Comparison of ENCODE assay signal across 17 cellular contexts in the genomic region with DNA sequence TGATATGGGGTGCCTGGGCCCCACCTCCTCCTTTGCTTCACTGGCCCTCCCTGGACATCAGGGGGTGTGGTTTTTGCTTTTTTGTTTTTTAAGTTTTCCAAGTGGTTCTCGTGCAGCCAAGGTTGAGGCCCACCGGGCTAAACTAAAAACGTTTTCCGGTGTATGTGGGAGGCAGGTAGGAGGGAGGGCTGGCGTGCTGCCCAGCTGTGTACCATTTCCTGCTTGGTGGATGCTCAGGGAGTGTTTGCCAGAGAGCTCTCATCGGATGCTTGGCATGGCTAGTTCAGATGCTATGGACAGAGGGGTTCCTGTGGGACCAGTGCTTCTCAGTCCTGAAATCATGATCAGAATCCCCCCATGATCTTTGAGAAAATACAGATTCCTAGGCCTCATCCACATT.
DNase-seq lines count a peak whose midpoint lies in the region; ATAC-seq and TF ChIP-seq lines count a peak whose summit lies in the region.
"Had no signal": no experiment of that assay in that cellular context is flagged by ENCODE, and none has a peak within 500 bp of the region (broad histone marks: within the 10 kb centered on the region; RNA-seq: fewer than 3 reads in every experiment).

No MANE protein-coding gene starts in this region.

- DNase-seq in Calu3, result peak; percentile 19
- peak; percentile 77 for DNase-seq in G401 (ENCODE audit: low spot score)
- DNase-seq in NCI-H345 (lab: John Stamatoyannopoulos, UW), result peak; percentile 68
- peak; percentile 53 for DNase-seq in kidney tubule cell (ENCODE audit: low spot score)
- no peak for DNase-seq in aorta
- DNase-seq in NCI-H187 (lab: John Stamatoyannopoulos, UW), result no peak
- DNase-seq: activated CD4-positive, alpha-beta T cell treated with anti-CD3 and anti-CD28 coated beads, Interleukin-2, amount 50 U/mL, for 48 hours; anterior cingulate cortex; EL; gastrocnemius medialis; H7; mammary epithelial cell; MG63; NCI-H524 treated with DMSO at 0.1 percent for 48 hours had no signal

- H3K9me3 Mint-ChIP-seq in Calu3 (ENCODE audit: low read depth, unreplicated experiment), result no peaks in the 10 kb centered on the region
- H3K9me3 Mint-ChIP-seq: activated T-helper 1 cell treated with anti-CD3 and anti-CD28 coated beads, Interleukin-12 subunit alpha, Interleukin-12 subunit beta, Interleukin-2, Interleukin-4 antibody, amounts not matched to agents 30 ng/mL and 10 ng/mL and 1 ng/mL, durations not matched to agents 14 hours and 24 hours and 36 hours had no signal

- TF ChIP-seq CTCF in Calu3 (IDR thresholded peaks at IDR 0.05; ENCODE audit: unreplicated experiment), result no peak

- peaks cover 87% of the 10 kb centered on the region for H3K27me3 Mint-ChIP-seq in Calu3 (ENCODE audit: unreplicated experiment)

- no peak overlapping the region for H3K4me3 ChIP-seq in aorta (ENCODE audit: low read length in 2 of 2)
- H3K4me3 ChIP-seq: gastrocnemius medialis, MG63 had no signal

- no peak for ATAC-seq in aorta (ENCODE audit: low FRiP score)
- no peak for ATAC-seq in HG02938 (IDR thresholded peaks at IDR 0.05; ENCODE audit: unreplicated experiment)
- ATAC-seq: gastrocnemius medialis, Panc1 had no signal

- intact Hi-C loops in Calu3 (cut with micrococcal nuclease; ENCODE audit: unreplicated experiment) (no loop called here), aorta (cut with DNase I) (no loop called here)

- no peaks in the 10 kb centered on the region for H3K36me3 ChIP-seq in aorta (ENCODE audit: control insufficient read depth in 1 of 2, insufficient read depth in 2 of 2, low read length in 1 of 2)
- H3K36me3 ChIP-seq: gastrocnemius medialis, MG63 had no signal

- H3K4me1 Mint-ChIP-seq in Calu3 (ENCODE audit: low read depth, unreplicated experiment), result peaks cover 14% of the 10 kb centered on the region

- H3K27ac ChIP-seq in aorta (ENCODE audit: low read depth in 1 of 2, low read length in 2 of 2), result no peak overlapping the region
- H3K27ac ChIP-seq: gastrocnemius medialis had no signal

- no TSS peak for BruUV-seq in Calu3 (replicated peaks; lab: Mats Ljungman, UMichigan)

- H3K27me3 ChIP-seq in aorta (ENCODE audit: control insufficient read depth in 1 of 2, insufficient read depth in 2 of 2, low read length in 1 of 2), result no peaks in the 10 kb centered on the region
- H3K27me3 ChIP-seq: gastrocnemius medialis, MG63 had no signal

- no peaks in the 10 kb centered on the region for H3K36me3 Mint-ChIP-seq in Calu3 (ENCODE audit: insufficient read depth, unreplicated experiment)

- CTCF ChIA-PET in Calu3 (lab: Charles Lee), result no interaction called here

- H3K9me3 ChIP-seq in aorta (ENCODE audit: control insufficient read depth, low read length), result no peaks in the 10 kb centered on the region
- H3K9me3 ChIP-seq: gastrocnemius medialis, MG63 had no signal

- H3K27ac Mint-ChIP-seq in Calu3 (ENCODE audit: unreplicated experiment), result no peak overlapping the region
- H3K27ac Mint-ChIP-seq: activated T-helper 1 cell treated with anti-CD3 and anti-CD28 coated beads, Interleukin-12 subunit alpha, Interleukin-12 subunit beta, Interleukin-2, Interleukin-4 antibody, amounts not matched to agents 30 ng/mL and 10 ng/mL and 1 ng/mL, durations not matched to agents 14 hours and 24 hours and 36 hours had no signal

- H3K4me1 ChIP-seq in aorta (ENCODE audit: control insufficient read depth in 1 of 2, insufficient read depth in 2 of 2, low read length in 2 of 2), result peaks cover 0 to 7% of the 10 kb centered on the region in 2 donors
- H3K4me1 ChIP-seq: gastrocnemius medialis had no signal

- H3K4me3 Mint-ChIP-seq in Calu3 (ENCODE audit: low read depth, unreplicated experiment), result no peak overlapping the region
- H3K4me3 Mint-ChIP-seq: activated T-helper 1 cell treated with anti-CD3 and anti-CD28 coated beads, Interleukin-12 subunit alpha, Interleukin-12 subunit beta, Interleukin-2, Interleukin-4 antibody, amounts not matched to agents 30 ng/mL and 10 ng/mL and 1 ng/mL, durations not matched to agents 14 hours and 24 hours and 36 hours had no signal

- in situ Hi-C loops in G401 (cut with HindIII; ENCODE audit: low sequenced_read_pairs), result no loop called here

- WGBS in aorta, 2 donors, result 14 to 15% methylated on average over 6 of the region's 6 CpGs

Comparison
In these comparisons a context has a peak if more than half of its experiments do, and no peak if none do; other contexts are left out.
1. DNase-seq: peak in Calu3 (single experiment), G401 (single experiment), NCI-H345 (single experiment) and kidney tubule cell (single experiment); none in aorta (0 of 2) and NCI-H187 (0 of 2).